In the genomic region with DNA sequence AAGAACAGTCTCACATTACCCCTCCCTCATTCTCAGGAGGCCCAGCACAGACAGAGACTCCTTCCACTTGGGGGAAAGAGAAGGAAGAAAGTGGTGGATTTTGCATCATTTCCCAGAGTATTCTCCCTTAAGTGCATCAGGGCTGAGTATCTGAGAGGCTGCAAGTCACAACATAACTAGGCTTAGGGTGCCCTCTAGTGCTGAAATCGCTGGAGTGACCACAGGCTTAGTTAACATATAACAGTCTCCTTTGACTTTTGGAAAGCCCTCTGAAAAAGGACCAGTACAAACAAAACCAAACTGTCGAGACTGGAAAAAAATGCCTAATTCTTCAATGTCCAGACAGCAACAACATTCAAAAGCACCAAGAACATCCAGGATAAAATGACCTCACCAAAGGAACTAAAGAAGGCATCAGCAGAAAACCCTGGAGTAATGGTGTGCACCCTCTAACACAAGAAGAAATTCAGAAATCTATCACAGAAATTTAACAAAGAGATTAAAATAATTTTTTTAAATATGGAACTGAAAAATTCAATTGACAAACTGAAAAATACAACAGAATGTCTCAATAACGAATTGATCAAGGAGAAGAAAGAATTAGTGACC, we compare ENCODE assay signal across 1 cellular context.
TF ChIP-seq lines count a peak whose summit lies in the region.

No MANE protein-coding gene starts in this region.

TF ChIP-seq in HCT116, 20 proteins besides CTCF, POLR2A, EP300 and RAD21 (continued from another document):
- TF ChIP-seq ATF3 (IDR thresholded peaks at IDR 0.05) (no peak), FOSL1 (IDR thresholded peaks at IDR 0.05; ENCODE audit: low read depth) (no peak), ZNF274 (IDR thresholded peaks at IDR 0.05; ENCODE audit: low read depth, low read length) (no peak), EZH2 (IDR thresholded peaks at IDR 0.05) (no peak), MAX (IDR thresholded peaks at IDR 0.05) (no peak), TCF7L2 (IDR thresholded peaks at IDR 0.05; ENCODE audit: borderline replicate concordance, extremely low read depth, insufficient read depth, insufficient read length) (no peak), SIN3A (IDR thresholded peaks at IDR 0.05; ENCODE audit: low read depth) (no peak)
